1 cellular context compared by ENCODE assay signal in the genomic region with DNA sequence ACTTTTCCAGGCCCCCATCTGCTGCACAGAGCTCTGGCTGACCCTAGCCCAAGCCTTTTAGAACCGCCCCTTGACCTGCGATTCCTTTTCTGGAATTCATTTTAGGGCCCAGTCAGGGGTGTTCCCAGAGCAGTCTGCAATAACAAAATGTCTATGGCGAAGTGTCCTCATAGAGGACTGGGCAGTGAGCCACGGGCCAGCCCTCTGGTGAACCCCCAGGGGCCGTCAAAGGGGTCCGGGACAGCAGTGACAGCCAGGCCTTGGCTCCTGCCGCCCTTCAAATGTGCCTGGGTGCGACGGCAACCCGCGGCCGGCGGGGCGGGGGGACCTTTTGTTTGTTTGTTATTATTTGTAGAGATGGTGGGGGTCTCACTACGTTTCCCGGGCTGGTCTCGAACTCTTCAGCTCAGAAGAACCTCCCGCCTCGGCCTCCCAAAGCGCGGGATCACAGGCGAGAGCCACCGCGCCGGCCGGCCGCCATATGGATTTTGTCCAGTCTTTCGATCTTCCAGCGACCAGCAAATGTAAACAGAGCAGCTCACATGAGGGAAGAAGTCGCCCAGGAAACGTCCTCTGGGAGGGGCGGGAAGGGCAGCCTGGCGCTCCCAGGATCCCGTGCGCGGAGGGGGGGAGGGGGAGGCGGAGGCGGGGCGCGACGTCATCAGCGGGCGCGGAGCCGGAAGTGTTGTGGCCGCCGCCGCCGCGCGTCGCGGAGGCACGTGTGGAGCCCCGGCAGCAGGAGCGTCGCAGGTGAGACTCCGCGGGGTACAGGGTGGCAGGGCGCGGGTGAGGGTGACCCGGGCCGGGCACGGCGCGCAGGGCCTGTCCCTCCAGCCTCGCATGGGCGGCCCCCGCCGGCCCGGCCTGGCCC.
TF ChIP-seq lines count a peak whose summit lies in the region.

TSS of gene TRMT61A (plus strand) at position 685 of the 871 bp plus-strand sequence. CDS start 783 bp downstream, outside the sequence.

TF ChIP-seq in HepG2, 621 proteins besides CTCF, POLR2A, EP300 and RAD21 (continued from another document):
- peak; percentile 70 for TF ChIP-seq GABPA (IDR thresholded peaks at IDR 0.05; ENCODE audit: low read depth, low read length)
- TF ChIP-seq GABPA (CRISPR knock-in tag; IDR thresholded peaks at IDR 0.05; ENCODE audit: low read depth), result peak; percentile 62; the same call in 1 of the 2 replicates
